Comparison of ENCODE assay signal across 19 cellular contexts in the genomic region with DNA sequence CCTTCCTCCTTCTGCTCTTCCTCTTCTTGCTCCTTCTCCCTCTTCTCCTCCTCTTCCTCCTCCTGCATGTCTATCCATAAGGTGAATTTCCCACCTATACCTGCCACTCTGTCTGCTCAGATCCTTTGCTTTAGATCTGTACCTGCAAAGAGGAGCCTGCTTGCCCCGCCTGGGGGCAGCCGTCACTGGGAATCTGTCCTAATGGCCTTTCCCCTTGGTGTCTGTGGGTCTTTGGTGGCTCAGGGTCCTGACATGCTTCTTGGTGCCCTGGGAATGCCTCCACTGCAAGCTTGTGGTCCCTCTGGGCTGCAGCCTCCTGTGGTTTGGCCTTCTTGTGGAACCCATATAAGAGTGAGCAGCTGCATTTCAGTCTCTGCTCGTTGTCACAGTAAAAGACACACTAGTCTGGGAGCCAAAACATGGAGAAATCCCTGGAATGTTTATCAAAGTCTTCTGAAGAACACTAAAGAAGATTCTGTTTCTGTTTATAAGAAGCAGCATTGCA.
A peak's percentile ranks its signal among the peaks of the same experiment; 100 is the strongest.
DNase-seq lines count a peak whose midpoint lies in the region; ATAC-seq and TF ChIP-seq lines count a peak whose summit lies in the region.
"Had no signal": no experiment of that assay in that cellular context is flagged by ENCODE, and none has a peak within 500 bp of the region (broad histone marks: within the 10 kb centered on the region; RNA-seq: fewer than 3 reads in every experiment).

No MANE protein-coding gene starts in this region.

- intact Hi-C loops in testis (cut with DNase I; ENCODE audit: low total_unique reads), result no loop called here

- DNase-seq in RWPE2 (ENCODE audit: low spot score), result peak; percentile 31
- peak; percentile 49 for DNase-seq in coronary artery (ENCODE audit: low spot score)
- peak; percentile 51 for DNase-seq in myocyte (ENCODE audit: low read depth)
- peak; percentile 3 for DNase-seq in testis
- no peak for DNase-seq in neural progenitor cell (ENCODE audit: low spot score)
- no peak for DNase-seq in SJCRH30
- no peak for DNase-seq in NCI-H1417 (lab: John Stamatoyannopoulos, UW)
- DNase-seq: CD4-positive, alpha-beta T cell; COR-L47; DMS79; GOT3; NCI-H1105 treated with DMSO at 0.1 percent for 48 hours; NCI-H1694; NCI-H2081; NCI-H2171; NCI-H345; NCI-H524 treated with DMSO at 0.1 percent for 48 hours had no signal

- H3K27ac ChIP-seq in RWPE2 (ENCODE audit: poor library complexity, severe bottlenecking), result no peak overlapping the region
- no peak overlapping the region for H3K27ac ChIP-seq in coronary artery
- no peak overlapping the region for H3K27ac ChIP-seq in testis
- H3K27ac ChIP-seq in neural progenitor cell, result no peak overlapping the region
- no peak overlapping the region for H3K27ac ChIP-seq in SJCRH30

- 77 to 87% methylated on average over 3 of the region's 3 CpGs for WGBS in testis, 2 donors

- no peak overlapping the region for H3K9ac ChIP-seq in neural progenitor cell

- H3K4me3 Mint-ChIP-seq in neural progenitor cell, result no peak overlapping the region
- H3K4me3 Mint-ChIP-seq: CD4-positive, alpha-beta T cell; IgD-negative memory B cell had no signal

- no peaks in the 10 kb centered on the region for H4K20me1 ChIP-seq in neural progenitor cell (ENCODE audit: low read depth)

- H3K4me1 Mint-ChIP-seq in neural progenitor cell, result no peaks in the 10 kb centered on the region
- H3K4me1 Mint-ChIP-seq: IgD-negative memory B cell had no signal

- TF ChIP-seq CTCF in RWPE2 (IDR thresholded peaks at IDR 0.05; ENCODE audit: poor library complexity, severe bottlenecking), result no peak
- no peak for TF ChIP-seq CTCF in coronary artery (IDR thresholded peaks at IDR 0.05)
- TF ChIP-seq CTCF in testis (IDR thresholded peaks at IDR 0.05), result no peak
- no peak for TF ChIP-seq CTCF in neural progenitor cell (IDR thresholded peaks at IDR 0.05)

- H3K36me3 Mint-ChIP-seq in neural progenitor cell, result no peaks in the 10 kb centered on the region
- H3K36me3 Mint-ChIP-seq: IgD-negative memory B cell had no signal

- no peaks in the 10 kb centered on the region for H3K9me3 ChIP-seq in RWPE2 (ENCODE audit: severe bottlenecking)
- no peaks in the 10 kb centered on the region for H3K9me3 ChIP-seq in testis
- no peaks in the 10 kb centered on the region for H3K9me3 ChIP-seq in neural progenitor cell (ENCODE audit: low read depth)
- no peaks in the 10 kb centered on the region for H3K9me3 ChIP-seq in SJCRH30 (replicated peaks)

- H3K4me2 ChIP-seq in neural progenitor cell, result no peak overlapping the region

- H3K4me3 ChIP-seq in RWPE2 (ENCODE audit: severe bottlenecking), result no peak overlapping the region
- H3K4me3 ChIP-seq in coronary artery, result no peak overlapping the region
- no peak overlapping the region for H3K4me3 ChIP-seq in testis
- H3K4me3 ChIP-seq in neural progenitor cell, result no peak overlapping the region
- H3K4me3 ChIP-seq in SJCRH30, result no peak overlapping the region

- no peak overlapping the region for H3K27ac Mint-ChIP-seq in neural progenitor cell
- H3K27ac Mint-ChIP-seq: CD4-positive, alpha-beta T cell had no signal

- H3K36me3 ChIP-seq in RWPE2 (ENCODE audit: low read depth) (no peaks in the 10 kb centered on the region), testis (ENCODE audit: low read depth, missing control alignments) (no peaks in the 10 kb centered on the region), neural progenitor cell (no peaks in the 10 kb centered on the region), SJCRH30 (no peaks in the 10 kb centered on the region)

- H3K4me1 ChIP-seq in RWPE2 (ENCODE audit: insufficient read depth, poor library complexity, severe bottlenecking), result no peaks in the 10 kb centered on the region
- no peaks in the 10 kb centered on the region for H3K4me1 ChIP-seq in testis
- no peaks in the 10 kb centered on the region for H3K4me1 ChIP-seq in neural progenitor cell
- H3K4me1 ChIP-seq in SJCRH30, result no peaks in the 10 kb centered on the region

- H3K79me2 ChIP-seq in neural progenitor cell (ENCODE audit: low read depth), result no peaks in the 10 kb centered on the region

- H2AFZ ChIP-seq in neural progenitor cell (replicated peaks), result no peak overlapping the region

- no peak for TF ChIP-seq POLR2A in testis (IDR thresholded peaks at IDR 0.05)

- ATAC-seq in RWPE2 (ENCODE audit: low read depth), result no peak
- ATAC-seq: Right ventricle myocardium inferior had no signal

- H3K9me3 Mint-ChIP-seq in neural progenitor cell, result no peaks in the 10 kb centered on the region
- H3K9me3 Mint-ChIP-seq: CD4-positive, alpha-beta T cell; IgD-negative memory B cell had no signal

- H3K27me3 Mint-ChIP-seq in neural progenitor cell (ENCODE audit: insufficient read depth, low read depth), result peaks cover 5% of the 10 kb centered on the region
- H3K27me3 Mint-ChIP-seq: CD4-positive, alpha-beta T cell had no signal

- no peaks in the 10 kb centered on the region for H3F3A ChIP-seq in neural progenitor cell (ENCODE audit: low read depth)

- H3K27me3 ChIP-seq in RWPE2 (ENCODE audit: insufficient read depth, poor library complexity, severe bottlenecking) (no peaks in the 10 kb centered on the region), testis (no peaks in the 10 kb centered on the region), neural progenitor cell (no peaks in the 10 kb centered on the region), SJCRH30 (peaks cover 2% of the 10 kb centered on the region; the same call in 1 of the 2 replicates)

Comparison
In these comparisons a context has a peak if more than half of its experiments do, and no peak if none do; other contexts are left out.
1. DNase-seq: peak in RWPE2 (single experiment), coronary artery (single experiment), myocyte (single experiment) and testis (single experiment); none in neural progenitor cell (single experiment), SJCRH30 (0 of 2) and NCI-H1417 (0 of 3).